In the genomic region with DNA sequence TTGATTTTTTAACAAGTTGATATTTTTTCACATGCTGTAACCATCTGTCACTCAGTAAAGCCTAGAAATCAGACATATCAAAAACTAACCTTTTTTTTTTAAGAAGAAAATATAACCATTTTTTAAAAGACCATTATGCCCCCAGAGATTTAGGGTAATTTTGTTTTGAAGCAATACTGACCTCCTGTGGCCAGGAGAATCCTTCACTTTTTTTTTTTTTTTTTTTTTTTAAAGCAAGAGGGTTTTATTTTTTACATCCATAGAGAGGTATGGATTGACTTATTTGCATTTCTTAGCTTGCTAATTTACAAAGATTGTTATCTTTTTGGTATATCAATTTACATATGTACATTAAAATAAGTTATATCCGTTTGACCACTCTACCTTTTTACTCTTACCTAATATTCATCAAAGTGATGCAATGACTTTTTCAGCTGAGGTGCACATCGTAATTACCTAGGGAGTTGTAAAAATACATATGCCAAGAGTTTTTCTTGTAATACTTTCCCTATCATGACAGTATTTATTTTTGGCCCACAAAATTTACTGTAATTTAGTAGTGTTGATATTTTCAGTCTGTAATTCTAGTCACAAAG, we compare ENCODE assay signal across 9 cellular contexts.
DNase-seq lines count a peak whose midpoint lies in the region; ATAC-seq and TF ChIP-seq lines count a peak whose summit lies in the region.
"Had no signal": no experiment of that assay in that cellular context is flagged by ENCODE, and none has a peak within 500 bp of the region (broad histone marks: within the 10 kb centered on the region; RNA-seq: fewer than 3 reads in every experiment).

No MANE protein-coding gene starts in this region.

- H3K4me2 ChIP-seq in MM.1S (ENCODE audit: low read depth, low read length) (no peak overlapping the region), neural progenitor cell (no peak overlapping the region)

- no peaks in the 10 kb centered on the region for H3K4me1 ChIP-seq in MM.1S (ENCODE audit: low read length)
- H3K4me1 ChIP-seq in neural progenitor cell = no peaks in the 10 kb centered on the region

- no peak overlapping the region for H3K4me3 Mint-ChIP-seq in neural progenitor cell
- no peak overlapping the region for H3K4me3 Mint-ChIP-seq in T-cell

- no peaks in the 10 kb centered on the region for H4K20me1 ChIP-seq in MM.1S (ENCODE audit: insufficient read depth, low read length)
- H4K20me1 ChIP-seq in neural progenitor cell (ENCODE audit: low read depth) = no peaks in the 10 kb centered on the region

- H3K27me3 Mint-ChIP-seq in neural progenitor cell (ENCODE audit: insufficient read depth, low read depth) = peaks cover 6% of the 10 kb centered on the region
- peaks cover 7 to 10% of the 10 kb centered on the region in 2 donors for H3K27me3 Mint-ChIP-seq in T-cell

- no peak overlapping the region for H2AFZ ChIP-seq in MM.1S (ENCODE audit: low read length)
- no peak overlapping the region for H2AFZ ChIP-seq in neural progenitor cell (replicated peaks)

- H3K4me1 Mint-ChIP-seq in neural progenitor cell = peaks cover 19% of the 10 kb centered on the region
- H3K4me1 Mint-ChIP-seq in T-cell = no peaks in the 10 kb centered on the region

- H3K27ac Mint-ChIP-seq in neural progenitor cell = no peak overlapping the region
- no peak overlapping the region for H3K27ac Mint-ChIP-seq in T-cell

- TF ChIP-seq CTCF in MM.1S (IDR thresholded peaks at IDR 0.05; ENCODE audit: low read length) (peak; percentile 49), neural progenitor cell (IDR thresholded peaks at IDR 0.05) (peak; percentile 68)

- H3K4me3 ChIP-seq in MM.1S (ENCODE audit: low read length) = no peak overlapping the region
- no peak overlapping the region for H3K4me3 ChIP-seq in neural progenitor cell

- DNase-seq in NCI-H1092 treated with DMSO at 0.1 percent for 48 hours (lab: John Stamatoyannopoulos, UW) (peak; percentile 18), NCI-H1092 (lab: John Stamatoyannopoulos, UW) (no peak), MM.1S (no peak), cerebellum (ENCODE audit: low spot score) (peak; percentile 24), neural progenitor cell (ENCODE audit: low spot score) (no peak), T-cell (no peak)
- DNase-seq: WERI-Rb-1 had no signal

- ATAC-seq in T-cell (replicated peaks in 1 of 4) (no peak), HG02981 (IDR thresholded peaks at IDR 0.05; ENCODE audit: unreplicated experiment) (no peak), GM21367 (IDR thresholded peaks at IDR 0.05; ENCODE audit: unreplicated experiment) (no peak)

- no peaks in the 10 kb centered on the region for H3K9me3 Mint-ChIP-seq in neural progenitor cell
- no peaks in the 10 kb centered on the region for H3K9me3 Mint-ChIP-seq in T-cell

- H3K9me2 ChIP-seq in MM.1S (replicated peaks; ENCODE audit: insufficient read depth, low read length) = no peaks in the 10 kb centered on the region

- H3K27me3 ChIP-seq in MM.1S (replicated peaks; ENCODE audit: insufficient read depth, low read length) (no peaks in the 10 kb centered on the region), neural progenitor cell (no peaks in the 10 kb centered on the region)

- H3K27ac ChIP-seq in MM.1S (ENCODE audit: low read length) (no peak overlapping the region), neural progenitor cell (no peak overlapping the region)
- H3K27ac ChIP-seq: WERI-Rb-1 had no signal

- no peaks in the 10 kb centered on the region for H3K36me3 Mint-ChIP-seq in neural progenitor cell
- H3K36me3 Mint-ChIP-seq in T-cell = no peaks in the 10 kb centered on the region

- CTCF ChIA-PET in T-cell (lab: Charles Lee) = interaction anchor here (0.6 kb wide), 2 partner anchors 1101 to 1796 kb away, joined by 4 to 9 read pairs; no protein-coding TSS in a partner anchor

- POLR2A ChIA-PET in T-cell (lab: Charles Lee) = interaction anchor here in 1 of 2 donors (0.6 kb wide), 1 partner anchor 1643 kb away, joined by 6 read pairs; no protein-coding TSS in a partner anchor

- H3F3A ChIP-seq in MM.1S (ENCODE audit: insufficient read depth, low read length) (no peaks in the 10 kb centered on the region), neural progenitor cell (ENCODE audit: low read depth) (no peaks in the 10 kb centered on the region)

- H3K79me2 ChIP-seq in MM.1S (ENCODE audit: low read length) = no peaks in the 10 kb centered on the region
- no peaks in the 10 kb centered on the region for H3K79me2 ChIP-seq in neural progenitor cell (ENCODE audit: low read depth)

- no peaks in the 10 kb centered on the region for H3K9me3 ChIP-seq in MM.1S (replicated peaks; ENCODE audit: insufficient read depth, low read length)
- H3K9me3 ChIP-seq in neural progenitor cell (ENCODE audit: low read depth) = no peaks in the 10 kb centered on the region

- H3K9ac ChIP-seq in MM.1S (ENCODE audit: low read length) (no peak overlapping the region), neural progenitor cell (no peak overlapping the region)

- no peaks in the 10 kb centered on the region for H3K36me3 ChIP-seq in MM.1S (replicated peaks; ENCODE audit: insufficient read depth, low read length)
- H3K36me3 ChIP-seq in neural progenitor cell = no peaks in the 10 kb centered on the region
- H3K36me3 ChIP-seq: WERI-Rb-1 had no signal

Comparison
In these comparisons a context has a peak if more than half of its experiments do, and no peak if none do; other contexts are left out.
1. DNase-seq: peak in NCI-H1092 treated with DMSO at 0.1 percent for 48 hours (single experiment) and cerebellum (single experiment); none in NCI-H1092 (single experiment), MM.1S (single experiment), neural progenitor cell (single experiment) and T-cell (0 of 34).